In the genomic region with DNA sequence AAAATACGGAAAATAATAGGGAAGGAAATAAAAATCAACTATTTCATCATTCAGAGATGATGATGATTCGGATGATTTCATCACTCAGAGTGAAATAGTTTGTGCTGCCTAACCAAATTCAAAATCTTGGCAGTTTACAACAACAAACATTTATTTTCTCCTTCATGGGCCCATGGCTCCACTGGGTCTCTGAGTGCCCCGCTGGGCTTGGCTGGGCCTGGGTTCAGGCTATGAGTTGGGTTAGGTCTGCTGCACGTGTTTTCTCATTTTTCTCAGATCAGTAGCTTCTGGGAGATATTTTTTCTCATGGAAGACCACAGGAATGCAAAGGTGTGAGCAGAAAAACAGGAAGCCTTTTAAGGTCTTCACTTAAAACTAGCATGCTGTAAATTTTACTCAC, we compare ENCODE assay signal across 1 cellular context.
TF ChIP-seq lines count a peak whose summit lies in the region.

No MANE protein-coding gene starts in this region.

TF ChIP-seq in WTC11, 78 proteins besides CTCF, POLR2A, EP300 and RAD21:
- TF ChIP-seq ZNF121 (CRISPR knock-in tag; IDR thresholded peaks at IDR 0.05), result no peak
- no peak for TF ChIP-seq GABPB1 (CRISPR knock-in tag; IDR thresholded peaks at IDR 0.05)
- TF ChIP-seq, protein P1, sequence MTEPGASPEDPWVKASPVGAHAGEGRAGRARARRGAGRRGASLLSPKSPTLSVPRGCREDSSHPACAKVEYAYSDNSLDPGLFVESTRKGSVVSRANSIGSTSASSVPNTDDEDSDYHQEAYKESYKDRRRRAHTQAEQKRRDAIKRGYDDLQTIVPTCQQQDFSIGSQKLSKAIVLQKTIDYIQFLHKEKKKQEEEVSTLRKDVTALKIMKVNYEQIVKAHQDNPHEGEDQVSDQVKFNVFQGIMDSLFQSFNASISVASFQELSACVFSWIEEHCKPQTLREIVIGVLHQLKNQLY (CRISPR knock-in tag; IDR thresholded peaks at IDR 0.05), result no peak
- TF ChIP-seq TP53 (CRISPR knock-in tag; IDR thresholded peaks at IDR 0.05), result no peak
- TF ChIP-seq EMX1 (CRISPR knock-in tag; IDR thresholded peaks at IDR 0.05), result no peak
- no peak for TF ChIP-seq KAT7 (CRISPR knock-in tag; IDR thresholded peaks at IDR 0.05; ENCODE audit: borderline replicate concordance)
- TF ChIP-seq, protein P2, sequence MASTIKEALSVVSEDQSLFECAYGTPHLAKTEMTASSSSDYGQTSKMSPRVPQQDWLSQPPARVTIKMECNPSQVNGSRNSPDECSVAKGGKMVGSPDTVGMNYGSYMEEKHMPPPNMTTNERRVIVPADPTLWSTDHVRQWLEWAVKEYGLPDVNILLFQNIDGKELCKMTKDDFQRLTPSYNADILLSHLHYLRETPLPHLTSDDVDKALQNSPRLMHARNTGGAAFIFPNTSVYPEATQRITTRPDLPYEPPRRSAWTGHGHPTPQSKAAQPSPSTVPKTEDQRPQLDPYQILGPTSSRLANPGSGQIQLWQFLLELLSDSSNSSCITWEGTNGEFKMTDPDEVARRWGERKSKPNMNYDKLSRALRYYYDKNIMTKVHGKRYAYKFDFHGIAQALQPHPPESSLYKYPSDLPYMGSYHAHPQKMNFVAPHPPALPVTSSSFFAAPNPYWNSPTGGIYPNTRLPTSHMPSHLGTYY (CRISPR knock-in tag; IDR thresholded peaks at IDR 0.05), result no peak
